15 cellular contexts compared by ENCODE assay signal in genomic region chr7:133827707-133828580, GRCh38.
DNase-seq lines count a peak whose midpoint lies in the region; ATAC-seq and TF ChIP-seq lines count a peak whose summit lies in the region.
"Had no signal": no experiment of that assay in that cellular context is flagged by ENCODE, and none has a peak within 500 bp of the region (broad histone marks: within the 10 kb centered on the region; RNA-seq: fewer than 3 reads in every experiment).

No MANE protein-coding gene starts in this region.

- H3K27ac ChIP-seq in SK-N-SH (ENCODE audit: low read depth in 2 of 2, low read length in 1 of 2), result peak overlapping the region in 1 of 2 experiments; percentile 80; a peak in 2 of 4 replicates
- H3K27ac ChIP-seq in psoas muscle, result peak overlapping the region; percentile 46
- H3K27ac ChIP-seq: thyroid gland had no signal

- H3K9me2 ChIP-seq in SK-N-SH, result no peaks in the 10 kb centered on the region

- H3K4me3 ChIP-seq in SK-N-SH (ENCODE audit: low read depth in 2 of 2, low read length in 1 of 2), result no peak overlapping the region
- no peak overlapping the region for H3K4me3 ChIP-seq in psoas muscle
- H3K4me3 ChIP-seq: thyroid gland had no signal

- no peak for TF ChIP-seq CTCF in activated CD8-positive, alpha-beta T cell treated with anti-CD3 and anti-CD28 coated beads for 36 hours (IDR thresholded peaks at IDR 0.05)
- TF ChIP-seq CTCF in SK-N-SH (IDR thresholded peaks at IDR 0.05) (no peak), psoas muscle (IDR thresholded peaks at IDR 0.05) (no peak)

- POLR2A ChIA-PET in activated CD8-positive, alpha-beta T cell treated with anti-CD3 and anti-CD28 coated beads for 36 hours (lab: Charles Lee), result no interaction called here
- POLR2A ChIA-PET in activated CD8-positive, alpha-beta T cell treated with anti-CD3 and anti-CD28 coated beads, Interleukin-2, amount 10 ng/mL, durations not matched to agents 7 days and 5 days (lab: Charles Lee), result no interaction called here
- POLR2A ChIA-PET in SK-N-SH (lab: Yijun Ruan, JAX), result no interaction called here

- H3K4me3 Mint-ChIP-seq in activated CD8-positive, alpha-beta T cell treated with anti-CD3 and anti-CD28 coated beads for 36 hours, result no peak overlapping the region
- H3K4me3 Mint-ChIP-seq in activated CD8-positive, alpha-beta T cell treated with anti-CD3 and anti-CD28 coated beads, Interleukin-2, amount 10 ng/mL, durations not matched to agents 7 days and 5 days, result no peak overlapping the region
- H3K4me3 Mint-ChIP-seq: activated CD4-positive, alpha-beta memory T cell treated with anti-CD3 and anti-CD28 coated beads, Interleukin-2, amount 10 ng/mL, durations not matched to agents 7 days and 5 days; immature natural killer cell; T-helper 17 cell had no signal

- CTCF ChIA-PET in activated CD8-positive, alpha-beta T cell treated with anti-CD3 and anti-CD28 coated beads for 36 hours (lab: Charles Lee), result no interaction called here
- CTCF ChIA-PET in activated CD8-positive, alpha-beta T cell treated with anti-CD3 and anti-CD28 coated beads, Interleukin-2, amount 10 ng/mL, durations not matched to agents 7 days and 5 days (lab: Charles Lee), result no interaction called here
- CTCF ChIA-PET in SK-N-SH (lab: Yijun Ruan, JAX), result interaction anchor here (0.9 to 5.2 kb wide), 3 partner anchors 31 to 46 kb away, joined by 3 to 23 read pairs (median 5); no protein-coding TSS in a partner anchor

- no peaks in the 10 kb centered on the region for H3K27me3 Mint-ChIP-seq in activated CD8-positive, alpha-beta T cell treated with anti-CD3 and anti-CD28 coated beads for 36 hours
- no peaks in the 10 kb centered on the region for H3K27me3 Mint-ChIP-seq in activated CD8-positive, alpha-beta T cell treated with anti-CD3 and anti-CD28 coated beads, Interleukin-2, amount 10 ng/mL, durations not matched to agents 7 days and 5 days (ENCODE audit: low read depth)
- H3K27me3 Mint-ChIP-seq: activated CD4-positive, alpha-beta memory T cell treated with anti-CD3 and anti-CD28 coated beads, Interleukin-2, amount 10 ng/mL, durations not matched to agents 7 days and 5 days; T-helper 17 cell had no signal

- 93% methylated on average over 7 of the region's 7 CpGs for WGBS in SK-N-SH (ENCODE audit: low lambda C conversion rate)
- 71 to 77% (median 71%) methylated on average over 7 of the region's 7 CpGs for WGBS in psoas muscle, 3 donors

- peaks cover 8% of the 10 kb centered on the region for H3K9me3 Mint-ChIP-seq in activated CD8-positive, alpha-beta T cell treated with anti-CD3 and anti-CD28 coated beads for 36 hours
- peaks cover 5% of the 10 kb centered on the region for H3K9me3 Mint-ChIP-seq in activated CD8-positive, alpha-beta T cell treated with anti-CD3 and anti-CD28 coated beads, Interleukin-2, amount 10 ng/mL, durations not matched to agents 7 days and 5 days (ENCODE audit: insufficient read depth)

- H3K36me3 ChIP-seq in SK-N-SH (replicated peaks in 1 of 2; ENCODE audit: control insufficient read depth in 1 of 2, insufficient read depth in 2 of 2, low read length in 1 of 2), result peaks cover 20 to 39% of the 10 kb centered on the region in 2 experiments
- no peaks in the 10 kb centered on the region for H3K36me3 ChIP-seq in psoas muscle (ENCODE audit: insufficient read depth in 1 of 2, low read depth in 1 of 2)
- H3K36me3 ChIP-seq: thyroid gland had no signal

- no peak for TF ChIP-seq RAD21 in SK-N-SH (IDR thresholded peaks at IDR 0.05; ENCODE audit: low read length)

- H3K4me2 ChIP-seq in SK-N-SH, result no peak overlapping the region

- H3K79me2 ChIP-seq in SK-N-SH (ENCODE audit: insufficient read depth), result no peaks in the 10 kb centered on the region

- H3K9ac ChIP-seq in SK-N-SH, result no peak overlapping the region

- DNase-seq in activated CD8-positive, alpha-beta T cell treated with anti-CD3 and anti-CD28 coated beads for 36 hours, result no peak
- no peak for DNase-seq in activated CD8-positive, alpha-beta T cell treated with anti-CD3 and anti-CD28 coated beads, Interleukin-2, amount 10 ng/mL, durations not matched to agents 7 days and 5 days
- no peak for DNase-seq in SK-N-SH
- DNase-seq in psoas muscle, result no peak
- no peak for DNase-seq in NCI-H146 treated with DMSO at 0.1 percent for 48 hours (lab: John Stamatoyannopoulos, UW; ENCODE audit: unreplicated experiment)
- DNase-seq: activated CD4-positive, alpha-beta memory T cell treated with anti-CD3 and anti-CD28 coated beads, Interleukin-2, amount 10 ng/mL, durations not matched to agents 7 days and 5 days; immature natural killer cell; KG1; OCI-M1; T-helper 17 cell; thyroid gland had no signal

- peaks cover 6% of the 10 kb centered on the region for H3K4me1 Mint-ChIP-seq in activated CD8-positive, alpha-beta T cell treated with anti-CD3 and anti-CD28 coated beads for 36 hours (ENCODE audit: low read depth)
- H3K4me1 Mint-ChIP-seq in activated CD8-positive, alpha-beta T cell treated with anti-CD3 and anti-CD28 coated beads, Interleukin-2, amount 10 ng/mL, durations not matched to agents 7 days and 5 days (ENCODE audit: low read depth), result no peaks in the 10 kb centered on the region
- H3K4me1 Mint-ChIP-seq: activated CD4-positive, alpha-beta memory T cell treated with anti-CD3 and anti-CD28 coated beads, Interleukin-2, amount 10 ng/mL, durations not matched to agents 7 days and 5 days; immature natural killer cell; T-helper 17 cell had no signal

- H4K20me1 ChIP-seq in SK-N-SH (ENCODE audit: insufficient read depth), result no peaks in the 10 kb centered on the region

- no peak overlapping the region for H2AFZ ChIP-seq in SK-N-SH (ENCODE audit: low read depth)

- H3F3A ChIP-seq in SK-N-SH (replicated peaks; ENCODE audit: insufficient read depth), result no peaks in the 10 kb centered on the region

- H3K9me3 ChIP-seq in SK-N-SH, result 0 out of 2 replicates have a peak, but pooled peaks cover 5% of the 10 kb centered on the region
- no peaks in the 10 kb centered on the region for H3K9me3 ChIP-seq in psoas muscle
- H3K9me3 ChIP-seq: thyroid gland had no signal

- ATAC-seq in activated CD8-positive, alpha-beta T cell treated with anti-CD3 and anti-CD28 coated beads for 36 hours, result peak; percentile 27
- ATAC-seq in activated CD8-positive, alpha-beta T cell treated with anti-CD3 and anti-CD28 coated beads, Interleukin-2, amount 10 ng/mL, durations not matched to agents 7 days and 5 days, result no peak
- ATAC-seq in GM21825 (IDR thresholded peaks at IDR 0.05; ENCODE audit: unreplicated experiment) (peak; percentile 79), psoas muscle (peak; percentile 58 to 84 (median 74)), HG02588 (IDR thresholded peaks at IDR 0.05; ENCODE audit: unreplicated experiment) (no peak), GM19395 (IDR thresholded peaks at IDR 0.05; ENCODE audit: unreplicated experiment) (no peak)
- ATAC-seq: T-helper 17 cell had no signal

- no peak for TF ChIP-seq EP300 in SK-N-SH (IDR thresholded peaks at IDR 0.05; ENCODE audit: borderline replicate concordance in 1 of 2, low read depth in 1 of 2, low read length in 1 of 2)

- intact Hi-C loops in activated CD8-positive, alpha-beta T cell treated with anti-CD3 and anti-CD28 coated beads for 36 hours (cut with micrococcal nuclease), result no loop called here
- intact Hi-C loops in psoas muscle (cut with DNase I), result no loop called here

- no peak overlapping the region for H3K27ac Mint-ChIP-seq in activated CD8-positive, alpha-beta T cell treated with anti-CD3 and anti-CD28 coated beads for 36 hours
- no peak overlapping the region for H3K27ac Mint-ChIP-seq in activated CD8-positive, alpha-beta T cell treated with anti-CD3 and anti-CD28 coated beads, Interleukin-2, amount 10 ng/mL, durations not matched to agents 7 days and 5 days
- H3K27ac Mint-ChIP-seq: activated CD4-positive, alpha-beta memory T cell treated with anti-CD3 and anti-CD28 coated beads, Interleukin-2, amount 10 ng/mL, durations not matched to agents 7 days and 5 days; activated naive CD4-positive, alpha-beta T cell treated with anti-CD3 and anti-CD28 coated beads, Interleukin-2, amount 50 U/mL, for 72 hours; immature natural killer cell; T-helper 17 cell had no signal

- no peaks in the 10 kb centered on the region for H3K27me3 ChIP-seq in SK-N-SH (ENCODE audit: insufficient read depth)
- no peaks in the 10 kb centered on the region for H3K27me3 ChIP-seq in psoas muscle (ENCODE audit: insufficient read depth in 3 of 3, low read length in 2 of 3)
- H3K27me3 ChIP-seq: thyroid gland had no signal

- H3K4me1 ChIP-seq in SK-N-SH (ENCODE audit: control insufficient read depth in 1 of 2, insufficient read depth in 2 of 2, low read depth in 1 of 2, low read length in 1 of 2) (peaks cover 0 to 34% of the 10 kb centered on the region in 2 experiments; a peak in 3 of 4 replicates), psoas muscle (peaks cover 14% of the 10 kb centered on the region)

- H3K36me3 Mint-ChIP-seq in activated CD8-positive, alpha-beta T cell treated with anti-CD3 and anti-CD28 coated beads for 36 hours (ENCODE audit: low read depth), result peaks cover 29% of the 10 kb centered on the region
- peaks cover 8% of the 10 kb centered on the region for H3K36me3 Mint-ChIP-seq in activated CD8-positive, alpha-beta T cell treated with anti-CD3 and anti-CD28 coated beads, Interleukin-2, amount 10 ng/mL, durations not matched to agents 7 days and 5 days (ENCODE audit: low read depth)

TF ChIP-seq in SK-N-SH, 30 proteins besides CTCF, POLR2A, EP300 and RAD21:
- TF ChIP-seq POLR2AphosphoS5 (IDR thresholded peaks at IDR 0.05; ENCODE audit: low read depth, low read length) (no peak), USF2 (IDR thresholded peaks at IDR 0.05; ENCODE audit: borderline replicate concordance, low read depth, low read length) (no peak), GATA2 (CRISPR knock-in tag; IDR thresholded peaks at IDR 0.05) (0 out of 2 replicates have a peak, but pooled peaks have one; percentile 19), PBX3 (IDR thresholded peaks at IDR 0.05) (peak; percentile 16; the same call in 1 of the 2 replicates)
TF ChIP-seq in SK-N-SH: peak in this region for 2.

Comparison
In these comparisons a context has a peak if more than half of its experiments do, and no peak if none do; other contexts are left out.
1. ATAC-seq: peak in activated CD8-positive, alpha-beta T cell treated with anti-CD3 and anti-CD28 coated beads for 36 hours (single experiment), GM21825 (single experiment) and psoas muscle (4 of 4); none in activated CD8-positive, alpha-beta T cell treated with anti-CD3 and anti-CD28 coated beads, Interleukin-2, amount 10 ng/mL, durations not matched to agents 7 days and 5 days (single experiment), HG02588 (single experiment) and GM19395 (single experiment).